Comparison of ENCODE assay signal across 8 cellular contexts in genomic region chr5:79464695-79465332, GRCh38. TPM values are rescaled to one million over a fixed set of nuclear protein-coding genes. Genes with fewer than 3 reads are reported as not detected.
DNase-seq lines count a peak whose midpoint lies in the region; ATAC-seq, FAIRE-seq and TF ChIP-seq lines count a peak whose summit lies in the region.

No MANE protein-coding gene starts in this region.

- no peak overlapping the region for H3K27ac ChIP-seq in H1 (ENCODE audit: low read depth, low read length)

- TF ChIP-seq CTCF in GM13977 (IDR thresholded peaks at IDR 0.05; ENCODE audit: extremely low read depth, insufficient read depth, missing control alignments) (peak; percentile 61), H1 (IDR thresholded peaks at IDR 0.05; ENCODE audit: control extremely low read depth in 1 of 3, insufficient read depth in 1 of 3, low read depth in 1 of 3, low read length in 3 of 3) (peak in 2 of 3 experiments; percentile 29 to 50; a peak in 2 of 4 replicates)

- H2BK15ac ChIP-seq in H1 (ENCODE audit: low read length): no peak overlapping the region

- H4K91ac ChIP-seq in H1 (replicated peaks; ENCODE audit: insufficient read length, low read length): no peak overlapping the region

- no peak overlapping the region for H2BK120ac ChIP-seq in H1 (replicated peaks; ENCODE audit: low read depth, low read length)

- no peak for TF ChIP-seq EP300 in H1 (IDR thresholded peaks at IDR 0.05; ENCODE audit: borderline replicate concordance in 1 of 2, low read depth in 2 of 2, low read length in 2 of 2)

- H3K18ac ChIP-seq in H1 (ENCODE audit: extremely low read depth, low read length): no peak overlapping the region

- H3K9ac ChIP-seq in H1 (replicated peaks in 1 of 4; ENCODE audit: extremely low read depth in 1 of 4, low read depth in 3 of 4, low read length in 3 of 4): no peak overlapping the region

- no peak overlapping the region for H2AK5ac ChIP-seq in H1 (ENCODE audit: low read depth, low read length)

- H3K9me3 ChIP-seq in H1 (ENCODE audit: insufficient read depth in 2 of 2, low read depth in 1 of 2, low read length in 1 of 2): no peaks in the 10 kb centered on the region

- H4K5ac ChIP-seq in H1 (ENCODE audit: insufficient read length, low read depth, low read length): no peak overlapping the region

- H3K56ac ChIP-seq in H1 (replicated peaks; ENCODE audit: insufficient read length, low read depth, low read length): no peak overlapping the region

- peaks cover 2% of the 10 kb centered on the region; the same call in 1 of the 2 replicates for H3K79me1 ChIP-seq in H1 (ENCODE audit: low read depth, low read length)

- H3K14ac ChIP-seq in H1 (ENCODE audit: insufficient read length): no peak overlapping the region

- H3K36me3 ChIP-seq in H1 (ENCODE audit: control insufficient read depth in 2 of 4, insufficient read depth in 4 of 4, low read length in 3 of 4): no peaks in the 10 kb centered on the region

- no peak overlapping the region for H2BK12ac ChIP-seq in H1 (ENCODE audit: low read depth, low read length)

- 90% methylated on average over 6 of the region's 6 CpGs; no CpG with 5 or more reads in 1 of the 2 experiments for WGBS in H1 (ENCODE audit: extremely low coverage in 1 of 2, insufficient coverage in 1 of 2, insufficient read length in 1 of 2, insufficient replicate concordance in 2 of 2, low coverage in 1 of 2, low lambda C conversion rate in 2 of 2, missing lambda C conversion rate in 1 of 2), 2 experiments

- H4K8ac ChIP-seq in H1 (ENCODE audit: extremely low read depth, insufficient read depth, low read length): no peak overlapping the region

- H4K20me1 ChIP-seq in H1 (replicated peaks in 1 of 2; ENCODE audit: control insufficient read depth in 1 of 2, insufficient read depth in 2 of 2, low read length in 2 of 2): no peaks in the 10 kb centered on the region

- DNase-seq in AG08396 (ENCODE audit: low spot score) (peak; percentile 28), GM13977 (ENCODE audit: low spot score) (peak; percentile 47), NCI-H748 treated with DMSO at 0.1 percent for 48 hours (lab: John Stamatoyannopoulos, UW) (peak; percentile 56), H1 (ENCODE audit: low read depth in 1 of 2, low spot score in 2 of 2) (no peak), myocyte (ENCODE audit: low read depth) (peak; percentile 32)

- peaks cover 2 to 87% of the 10 kb centered on the region in 2 experiments for H3K79me2 ChIP-seq in H1 (ENCODE audit: control insufficient read depth in 1 of 2, insufficient read depth in 2 of 2, low read length in 2 of 2)

- in situ Hi-C loops in GM13977 (cut with MboI; ENCODE audit: low pct_unique_long_range_greater_than_20kb, low sequenced_read_pairs, unreplicated experiment): loop anchor here (25.0 kb wide), 1 partner anchor 453 kb away; no protein-coding TSS in a partner anchor

- POLR2A ChIA-PET in H1 (lab: Charles Lee; ENCODE audit: partially characterized antibody): interaction anchor here (0.9 kb wide), 1 partner anchor 10 kb away, joined by 3 read pairs; no protein-coding TSS in a partner anchor

- H2BK20ac ChIP-seq in H1 (ENCODE audit: low read length): no peak overlapping the region

- FAIRE-seq in H1 (lab: Jason Lieb, UNC): peak; percentile 84

- H3K4me1 ChIP-seq in H1 (replicated peaks in 1 of 4; ENCODE audit: control insufficient read depth in 3 of 4, insufficient read depth in 4 of 4, low read length in 3 of 4): peaks cover 0 to 7% (median 2%) of the 10 kb centered on the region in 4 experiments; a peak in 4 of 7 replicates

- no peak overlapping the region for H3K4me3 ChIP-seq in H1 (ENCODE audit: extremely low read depth in 1 of 4, insufficient read depth in 2 of 4, low read depth in 3 of 4, low read length in 4 of 4)

- no peaks in the 10 kb centered on the region for H3K27me3 ChIP-seq in H1 (replicated peaks in 1 of 4; ENCODE audit: control insufficient read depth in 3 of 4, extremely low read depth in 1 of 4, insufficient read depth in 3 of 4, low read length in 3 of 4)

- no peak for TF ChIP-seq POLR2A in H1 (IDR thresholded peaks at IDR 0.05; ENCODE audit: control extremely low read depth in 1 of 2, low read depth in 2 of 2, low read length in 2 of 2)

- peak; percentile 67 to 71 for TF ChIP-seq RAD21 in H1 (IDR thresholded peaks at IDR 0.05 in 1 of 2, conservative IDR thresholded peaks at IDR 0.05 in 1 of 2; ENCODE audit: low read depth in 2 of 2, low read length in 2 of 2)

- ATAC-seq in HG02588 (IDR thresholded peaks at IDR 0.05; ENCODE audit: unreplicated experiment) (no peak), GM18511 (IDR thresholded peaks at IDR 0.05; ENCODE audit: unreplicated experiment) (no peak), GM21717 (IDR thresholded peaks at IDR 0.05; ENCODE audit: unreplicated experiment) (no peak)

- H3K23me2 ChIP-seq in H1 (ENCODE audit: low read depth, low read length): no peaks in the 10 kb centered on the region; the same call in 1 of the 2 replicates

- H3K4me2 ChIP-seq in H1 (ENCODE audit: insufficient read depth in 1 of 2, low read depth in 2 of 2, low read length in 2 of 2): no peak overlapping the region

- CTCF ChIA-PET in H1 (lab: Charles Lee; ENCODE audit: partially characterized antibody): interaction anchor here (0.6 to 4.1 kb wide), 34 partner anchors 8 to 489 kb away, joined by 3 to 18 read pairs (median 4); partner anchors contain the start of gene JMY

- H2AFZ ChIP-seq in H1 (ENCODE audit: low read length): no peak overlapping the region

- H2BK5ac ChIP-seq in H1 (ENCODE audit: low read depth, low read length): no peak overlapping the region

- H3K4ac ChIP-seq in H1 (replicated peaks; ENCODE audit: insufficient read length, low read depth, low read length): no peak overlapping the region

- no peak overlapping the region for H3K23ac ChIP-seq in H1 (ENCODE audit: insufficient read length)

TF ChIP-seq in H1, 55 proteins besides CTCF, POLR2A, EP300 and RAD21:
- TF ChIP-seq HDAC6 (IDR thresholded peaks at IDR 0.05; ENCODE audit: low read depth, low read length): no peak
- peak; percentile 22; the same call in 1 of the 2 replicates for TF ChIP-seq YY1 (IDR thresholded peaks at IDR 0.05; ENCODE audit: low read depth, low read length)
- TF ChIP-seq KDM5A (IDR thresholded peaks at IDR 0.05; ENCODE audit: low read length): no peak
- TF ChIP-seq NANOG (IDR thresholded peaks at IDR 0.05; ENCODE audit: insufficient read depth, low read depth, low read length, poor library complexity, severe bottlenecking): no peak

RNA-seq across cellular contexts. Expression of gene HOMER1, which starts 49.1 kb away (rescaled TPM):
- total RNA-seq in H1 (2021; fragmentation: NEBNext Ultra II Directional; extraction: Animal tissue kit (Norgen Biotek cat#: 25700)): 49.5 and 57.9 TPM in 2 replicates
- 4.7 and 6.4 TPM in 2 replicates for polyA plus RNA-seq in H1 (2011; rRNA removed)
- polyA plus RNA-seq in H1 (2011; cell fraction: cytosol; rRNA removed): 10.4 TPM
- 5.9 TPM for polyA plus RNA-seq in H1 (2011; cell fraction: nucleus; rRNA removed)
- 21.9 to 36.2 TPM (median 26.3 TPM) in 4 replicates for polyA plus RNA-seq in H1 (2012, experiment 1 of 2)
- polyA plus RNA-seq in H1 (2012, experiment 2 of 2): 2.2 TPM
- polyA plus RNA-seq in H1 (2013, experiment 1 of 2): 58.6 TPM
- 57.6 TPM for polyA plus RNA-seq in H1 (2013, experiment 2 of 2)
- 15.7 and 29.8 TPM in 2 replicates for polyA minus RNA-seq in H1 (2011; rRNA and poly(A)+ RNA removed)
- polyA minus RNA-seq in H1 (2011; cell fraction: cytosol; rRNA and poly(A)+ RNA removed): 39.7 TPM
- polyA minus RNA-seq in H1 (2011; cell fraction: nucleus; rRNA and poly(A)+ RNA removed): 48.4 TPM
- total RNA-seq in myocyte: 22.4 and 24.6 TPM in 2 replicates
- 9.7 TPM for polyA plus RNA-seq in myocyte (2012)

Comparison
In these comparisons a context has a peak if more than half of its experiments do, and no peak if none do; other contexts are left out.
1. DNase-seq: peak in AG08396 (single experiment), GM13977 (single experiment), NCI-H748 treated with DMSO at 0.1 percent for 48 hours (single experiment) and myocyte (single experiment); none in H1 (0 of 2).